In genomic region chr3:175526609-175527280, GRCh38 we compare ENCODE assay signal across 8 cellular contexts.
DNase-seq lines count a peak whose midpoint lies in the region; ATAC-seq lines count a peak whose summit lies in the region.

No MANE protein-coding gene starts in this region.

- peaks cover 6% of the 10 kb centered on the region for H3K9me3 Mint-ChIP-seq in activated CD8-positive, alpha-beta T cell treated with anti-CD3 and anti-CD28 coated beads, Interleukin-2, amount 10 ng/mL, durations not matched to agents 7 days and 5 days (ENCODE audit: insufficient read depth)
- H3K9me3 Mint-ChIP-seq in immature natural killer cell, result peaks cover 0 to 25% (median 6%) of the 10 kb centered on the region in 6 donors
- no peaks in the 10 kb centered on the region for H3K9me3 Mint-ChIP-seq in stimulated activated naive B cell treated with anti-CD40 and anti-IgM and Interleukin-4, amounts not matched to agents 10 μg/mL and 1 μg/mL and 100 μg/mL, for 72 hours
- H3K9me3 Mint-ChIP-seq in stimulated activated naive CD8-positive, alpha-beta T cell treated with anti-CD3 and anti-CD28 coated beads, Interleukin-15, amount 100 ng/mL, for 72 hours, result no peaks in the 10 kb centered on the region

- H3K27ac Mint-ChIP-seq in activated CD8-positive, alpha-beta T cell treated with anti-CD3 and anti-CD28 coated beads, Interleukin-2, amount 10 ng/mL, durations not matched to agents 7 days and 5 days, result no peak overlapping the region
- H3K27ac Mint-ChIP-seq in immature natural killer cell, result no peak overlapping the region
- peak overlapping the region; percentile 67 for H3K27ac Mint-ChIP-seq in stimulated activated naive B cell treated with anti-CD40 and anti-IgM and Interleukin-4, amounts not matched to agents 10 μg/mL and 1 μg/mL and 100 μg/mL, for 72 hours
- no peak overlapping the region for H3K27ac Mint-ChIP-seq in stimulated activated naive CD8-positive, alpha-beta T cell treated with anti-CD3 and anti-CD28 coated beads, Interleukin-15, amount 100 ng/mL, for 72 hours

- no peak for ATAC-seq in activated CD8-positive, alpha-beta T cell treated with anti-CD3 and anti-CD28 coated beads, Interleukin-2, amount 10 ng/mL, durations not matched to agents 7 days and 5 days
- no peak for ATAC-seq in stimulated activated naive B cell treated with anti-CD40 and anti-IgM and Interleukin-4, amounts not matched to agents 10 μg/mL and 1 μg/mL and 100 μg/mL, for 72 hours (replicated peaks)
- ATAC-seq in HG02588 (IDR thresholded peaks at IDR 0.05; ENCODE audit: unreplicated experiment) (no peak), HG03378 (IDR thresholded peaks at IDR 0.05; ENCODE audit: unreplicated experiment) (no peak)
- ATAC-seq in stimulated activated naive CD8-positive, alpha-beta T cell treated with anti-CD3 and anti-CD28 coated beads, Interleukin-15, amount 100 ng/mL, for 72 hours, result no peak

- CTCF ChIA-PET in activated CD8-positive, alpha-beta T cell treated with anti-CD3 and anti-CD28 coated beads, Interleukin-2, amount 10 ng/mL, durations not matched to agents 7 days and 5 days (lab: Charles Lee), result no interaction called here

- H3K27me3 ChIP-seq in H7 (ENCODE audit: control insufficient read depth, insufficient read depth, low read length), result no peaks in the 10 kb centered on the region

- no peaks in the 10 kb centered on the region for H3K36me3 Mint-ChIP-seq in activated CD8-positive, alpha-beta T cell treated with anti-CD3 and anti-CD28 coated beads, Interleukin-2, amount 10 ng/mL, durations not matched to agents 7 days and 5 days (ENCODE audit: low read depth)
- no peaks in the 10 kb centered on the region for H3K36me3 Mint-ChIP-seq in immature natural killer cell
- H3K36me3 Mint-ChIP-seq in stimulated activated naive B cell treated with anti-CD40 and anti-IgM and Interleukin-4, amounts not matched to agents 10 μg/mL and 1 μg/mL and 100 μg/mL, for 72 hours, result no peaks in the 10 kb centered on the region

- DNase-seq in H7 (peak; percentile 17), immature natural killer cell (no peak), NCI-H2107 treated with DMSO at 0.1 percent for 48 hours (lab: John Stamatoyannopoulos, UW; ENCODE audit: unreplicated experiment) (no peak)
- no peak for DNase-seq in activated CD8-positive, alpha-beta T cell treated with anti-CD3 and anti-CD28 coated beads, Interleukin-2, amount 10 ng/mL, durations not matched to agents 7 days and 5 days
- DNase-seq in stimulated activated naive B cell treated with anti-CD40 and anti-IgM and Interleukin-4, amounts not matched to agents 10 μg/mL and 1 μg/mL and 100 μg/mL, for 72 hours, result no peak
- DNase-seq in stimulated activated naive CD8-positive, alpha-beta T cell treated with anti-CD3 and anti-CD28 coated beads, Interleukin-15, amount 100 ng/mL, for 72 hours, result no peak

- H3K36me3 ChIP-seq in H7 (replicated peaks; ENCODE audit: control insufficient read depth, insufficient read depth, low read length), result no peaks in the 10 kb centered on the region

- no peaks in the 10 kb centered on the region for H3K4me1 Mint-ChIP-seq in activated CD8-positive, alpha-beta T cell treated with anti-CD3 and anti-CD28 coated beads, Interleukin-2, amount 10 ng/mL, durations not matched to agents 7 days and 5 days (ENCODE audit: low read depth)
- peaks cover 0 to 7% of the 10 kb centered on the region in 2 donors for H3K4me1 Mint-ChIP-seq in immature natural killer cell
- H3K4me1 Mint-ChIP-seq in stimulated activated naive B cell treated with anti-CD40 and anti-IgM and Interleukin-4, amounts not matched to agents 10 μg/mL and 1 μg/mL and 100 μg/mL, for 72 hours, result peaks cover 0 to 7% of the 10 kb centered on the region in 2 donors
- H3K4me1 Mint-ChIP-seq in stimulated activated naive CD8-positive, alpha-beta T cell treated with anti-CD3 and anti-CD28 coated beads, Interleukin-15, amount 100 ng/mL, for 72 hours, result no peaks in the 10 kb centered on the region

- POLR2A ChIA-PET in activated CD8-positive, alpha-beta T cell treated with anti-CD3 and anti-CD28 coated beads, Interleukin-2, amount 10 ng/mL, durations not matched to agents 7 days and 5 days (lab: Charles Lee), result no interaction called here

- H3K27me3 Mint-ChIP-seq in activated CD8-positive, alpha-beta T cell treated with anti-CD3 and anti-CD28 coated beads, Interleukin-2, amount 10 ng/mL, durations not matched to agents 7 days and 5 days (ENCODE audit: low read depth), result no peaks in the 10 kb centered on the region
- peaks cover 0 to 4% (median 0%) of the 10 kb centered on the region in 3 donors for H3K27me3 Mint-ChIP-seq in immature natural killer cell (ENCODE audit: low read depth in 3 of 3)
- H3K27me3 Mint-ChIP-seq in stimulated activated naive B cell treated with anti-CD40 and anti-IgM and Interleukin-4, amounts not matched to agents 10 μg/mL and 1 μg/mL and 100 μg/mL, for 72 hours, result no peaks in the 10 kb centered on the region
- H3K27me3 Mint-ChIP-seq in stimulated activated naive CD8-positive, alpha-beta T cell treated with anti-CD3 and anti-CD28 coated beads, Interleukin-15, amount 100 ng/mL, for 72 hours, result no peaks in the 10 kb centered on the region

- no peak overlapping the region for H3K4me3 ChIP-seq in H7 (ENCODE audit: insufficient read depth, low read depth, low read length)

- H3K4me3 Mint-ChIP-seq in activated CD8-positive, alpha-beta T cell treated with anti-CD3 and anti-CD28 coated beads, Interleukin-2, amount 10 ng/mL, durations not matched to agents 7 days and 5 days, result peak overlapping the region; percentile 51
- H3K4me3 Mint-ChIP-seq in immature natural killer cell, result peak overlapping the region; percentile 12 to 56 (median 49)
- H3K4me3 Mint-ChIP-seq in stimulated activated naive B cell treated with anti-CD40 and anti-IgM and Interleukin-4, amounts not matched to agents 10 μg/mL and 1 μg/mL and 100 μg/mL, for 72 hours, result peak overlapping the region; percentile 36 to 72
- peak overlapping the region in 1 of 2 donors; percentile 13 for H3K4me3 Mint-ChIP-seq in stimulated activated naive CD8-positive, alpha-beta T cell treated with anti-CD3 and anti-CD28 coated beads, Interleukin-15, amount 100 ng/mL, for 72 hours
